ENCODE assay signal across 8 cellular contexts in the genomic region with DNA sequence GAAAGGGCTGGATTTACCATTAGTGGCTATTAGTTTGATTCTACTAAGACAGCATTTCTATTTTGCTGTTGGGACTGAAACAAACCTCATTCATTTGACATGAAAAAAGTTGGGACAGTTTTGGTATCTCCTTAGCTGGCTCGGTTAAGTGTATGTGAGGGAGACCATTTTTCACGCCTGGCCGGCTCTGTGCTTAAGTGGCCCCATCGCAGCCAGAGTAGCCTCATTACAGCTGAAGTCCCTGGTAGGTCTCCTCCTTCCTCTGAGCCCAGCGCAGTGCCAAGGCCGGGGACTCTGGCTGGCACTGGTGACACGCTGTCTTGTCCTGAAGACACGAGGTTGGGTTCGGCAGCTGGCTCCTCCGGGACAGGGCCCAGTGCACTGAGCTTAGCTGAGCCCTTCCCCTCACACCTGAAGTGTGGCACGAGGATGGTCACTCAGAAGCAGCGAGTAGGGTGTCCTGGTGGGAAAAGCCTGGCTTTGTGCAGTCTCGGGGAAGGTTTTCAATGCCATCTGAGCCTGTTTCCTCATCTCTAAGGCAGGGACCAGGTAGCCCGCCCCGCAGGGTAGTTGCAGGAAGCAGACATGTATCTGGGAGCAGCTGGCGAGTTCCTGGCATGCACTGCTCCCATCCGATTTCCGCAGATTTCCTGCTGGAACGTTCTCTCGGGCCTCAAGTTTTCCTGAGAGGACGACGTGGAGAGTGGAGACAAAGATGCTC.
DNase-seq lines count a peak whose midpoint lies in the region; ATAC-seq and TF ChIP-seq lines count a peak whose summit lies in the region.

No MANE protein-coding gene starts in this region.

- H3K27me3 ChIP-seq in CD4-positive, alpha-beta T cell (ENCODE audit: control insufficient read depth, insufficient read depth, low read length), result no peaks in the 10 kb centered on the region
- H3K27me3 ChIP-seq in iPS-20b (ENCODE audit: insufficient read depth, low read length) (peaks cover 9% of the 10 kb centered on the region), thyroid gland (no peaks in the 10 kb centered on the region)

- peak overlapping the region; percentile 84; the same call in 1 of the 2 replicates for H3K9ac ChIP-seq in iPS-20b (ENCODE audit: low read depth, low read length)

- peak overlapping the region; percentile 95 for H3K4me3 Mint-ChIP-seq in CD4-positive, alpha-beta T cell
- H3K4me3 Mint-ChIP-seq in activated naive CD8-positive, alpha-beta T cell treated with anti-CD3 and anti-CD28 coated beads, Interleukin-2, amount 50 U/mL, for 24 hours, result peak overlapping the region; percentile 88

- H3K4me1 Mint-ChIP-seq in CD4-positive, alpha-beta T cell (ENCODE audit: low read depth), result peaks cover 22% of the 10 kb centered on the region
- H3K4me1 Mint-ChIP-seq in activated naive CD8-positive, alpha-beta T cell treated with anti-CD3 and anti-CD28 coated beads, Interleukin-2, amount 50 U/mL, for 24 hours, result peaks cover 30% of the 10 kb centered on the region

- no peaks in the 10 kb centered on the region for H3K27me3 Mint-ChIP-seq in CD4-positive, alpha-beta T cell
- H3K27me3 Mint-ChIP-seq in activated naive CD8-positive, alpha-beta T cell treated with anti-CD3 and anti-CD28 coated beads, Interleukin-2, amount 50 U/mL, for 24 hours, result no peaks in the 10 kb centered on the region

- peak in 2 of 10 experiments; percentile 4 for DNase-seq in CD4-positive, alpha-beta T cell
- no peak for DNase-seq in activated naive CD8-positive, alpha-beta T cell treated with anti-CD3 and anti-CD28 coated beads, Interleukin-2, amount 50 U/mL, for 24 hours
- DNase-seq in thyroid gland (peak; percentile 34 to 41), GM19238 (ENCODE audit: insufficient read length, low spot score) (no peak), kidney glomerular epithelial cell (lab: John Stamatoyannopoulos, UW) (no peak)

- no peak for TF ChIP-seq CTCF in CD4-positive, alpha-beta T cell (IDR thresholded peaks at IDR 0.05)
- TF ChIP-seq CTCF in thyroid gland (IDR thresholded peaks at IDR 0.05), result no peak

- no peaks in the 10 kb centered on the region for H3K9me3 ChIP-seq in CD4-positive, alpha-beta T cell (ENCODE audit: control insufficient read depth, low read length)
- H3K9me3 ChIP-seq in iPS-20b (ENCODE audit: insufficient read depth, low read depth, low read length), result no peaks in the 10 kb centered on the region
- no peaks in the 10 kb centered on the region for H3K9me3 ChIP-seq in thyroid gland

- 29 to 76% methylated on average over 8 to 16 of the region's 22 CpGs for WGBS in thyroid gland, 2 donors

- H3K36me3 Mint-ChIP-seq in CD4-positive, alpha-beta T cell (ENCODE audit: low read depth), result peaks cover 6% of the 10 kb centered on the region
- no peaks in the 10 kb centered on the region for H3K36me3 Mint-ChIP-seq in activated naive CD8-positive, alpha-beta T cell treated with anti-CD3 and anti-CD28 coated beads, Interleukin-2, amount 50 U/mL, for 24 hours (ENCODE audit: low read depth)

- no peaks in the 10 kb centered on the region for H3K9me3 Mint-ChIP-seq in CD4-positive, alpha-beta T cell
- H3K9me3 Mint-ChIP-seq in activated naive CD8-positive, alpha-beta T cell treated with anti-CD3 and anti-CD28 coated beads, Interleukin-2, amount 50 U/mL, for 24 hours, result peaks cover 4% of the 10 kb centered on the region

- no peak for TF ChIP-seq POLR2A in thyroid gland (IDR thresholded peaks at IDR 0.05)

- peak overlapping the region; percentile 81 for H3K4me3 ChIP-seq in iPS-20b (ENCODE audit: low read length)
- H3K4me3 ChIP-seq in thyroid gland (replicated peaks in 1 of 3), result peak overlapping the region; percentile 29 to 72 (median 51)

- H3K4me1 ChIP-seq in iPS-20b (ENCODE audit: insufficient read depth, low read length) (peaks cover 9% of the 10 kb centered on the region), thyroid gland (peaks cover 13 to 19% of the 10 kb centered on the region in 2 donors)

- peak; percentile 0 for ATAC-seq in CD4-positive, alpha-beta T cell (ENCODE audit: poor library complexity)
- ATAC-seq in GM19351 (IDR thresholded peaks at IDR 0.05; ENCODE audit: unreplicated experiment), result peak; percentile 24
- ATAC-seq in HG03571 (IDR thresholded peaks at IDR 0.05; ENCODE audit: unreplicated experiment), result peak; percentile 14
- ATAC-seq in activated naive CD8-positive, alpha-beta T cell treated with anti-CD3 and anti-CD28 coated beads, Interleukin-2, amount 50 U/mL, for 24 hours, result no peak

- peak overlapping the region; percentile 88 for H3K27ac ChIP-seq in CD4-positive, alpha-beta T cell (ENCODE audit: low read depth, low read length)
- H3K27ac ChIP-seq in iPS-20b (ENCODE audit: low read length) (peak overlapping the region; percentile 48), thyroid gland (peak overlapping the region; percentile 54 to 87 (median 80))

- H3K36me3 ChIP-seq in iPS-20b (ENCODE audit: insufficient read depth, low read depth, low read length) (no peaks in the 10 kb centered on the region), thyroid gland (no peaks in the 10 kb centered on the region)

- H3K27ac Mint-ChIP-seq in CD4-positive, alpha-beta T cell, result peak overlapping the region; percentile 98
- peak overlapping the region; percentile 84 for H3K27ac Mint-ChIP-seq in activated naive CD8-positive, alpha-beta T cell treated with anti-CD3 and anti-CD28 coated beads, Interleukin-2, amount 50 U/mL, for 24 hours

- CTCF ChIA-PET in CD4-positive, alpha-beta T cell (lab: Charles Lee), result interaction anchor here (0.9 to 2.0 kb wide), 6 partner anchors 30 to 597 kb away, joined by 3 to 6 read pairs (median 4); partner anchors contain the start of gene HLCS

- intact Hi-C loops in CD4-positive, alpha-beta T cell (cut with DNase I, micrococcal nuclease), result loop anchor here (1.0 to 10.0 kb wide), 5 partner anchors 196 to 1202 kb away; partner anchors contain the start of genes DYRK1A (in 1 of the 2), PIGP (in 1 of the 2) and TTC3 (in 1 of the 2)
- intact Hi-C loops in thyroid gland (cut with DNase I), result loop anchor here (10.0 kb wide), 2 partner anchors 198 to 298 kb away; partner anchors contain the start of genes DYRK1A and VPS26C

- POLR2A ChIA-PET in CD4-positive, alpha-beta T cell (lab: Charles Lee), result interaction anchor here (0.8 to 1.9 kb wide), 24 partner anchors 9 to 1749 kb away, joined by 3 to 49 read pairs (median 4); partner anchors contain the start of genes DYRK1A, MORC3, PIGP and PSMG1

Comparison
In these comparisons a context has a peak if more than half of its experiments do, and no peak if none do; other contexts are left out.
1. DNase-seq: peak in thyroid gland (2 of 2); none in activated naive CD8-positive, alpha-beta T cell treated with anti-CD3 and anti-CD28 coated beads, Interleukin-2, amount 50 U/mL, for 24 hours (single experiment), GM19238 (single experiment) and kidney glomerular epithelial cell (single experiment).
2. Peak in every context shown above with its lines, with median percentiles within 50 percentile points of each other: H3K27ac ChIP-seq.